ENCODE assay signal across 11 cellular contexts in the genomic region with DNA sequence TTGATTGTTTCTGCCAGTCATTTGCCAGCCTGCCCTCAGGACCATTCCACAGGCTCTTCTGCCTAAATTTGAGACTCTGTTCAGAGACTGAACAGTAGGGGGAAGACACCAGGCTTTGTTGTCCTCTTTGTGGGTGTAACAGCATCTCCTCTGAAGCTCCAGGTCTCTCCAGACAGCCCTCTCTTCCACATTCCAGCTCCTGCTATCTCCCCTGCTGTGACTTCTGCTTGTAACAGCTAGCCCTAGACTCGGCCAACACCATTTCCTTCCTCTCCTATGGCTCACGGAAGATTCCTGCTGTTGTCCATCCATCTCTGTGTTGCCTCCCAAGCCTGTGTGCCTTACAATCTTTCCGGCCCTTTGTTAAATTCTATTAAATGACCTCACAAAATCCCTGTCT.
"Had no signal": no experiment of that assay in that cellular context is flagged by ENCODE, and none has a peak within 500 bp of the region (broad histone marks: within the 10 kb centered on the region; RNA-seq: fewer than 3 reads in every experiment).

No MANE protein-coding gene starts in this region.

- H3K27me3 Mint-ChIP-seq: activated CD8-positive, alpha-beta T cell treated with anti-CD3 and anti-CD28 coated beads for 36 hours; brain; natural killer cell treated with Interleukin-12 subunit alpha and Interleukin-12 subunit beta and Interleukin-15 and Interleukin-18, amount 100 ng/mL, for 72 hours had no signal

- DNase-seq: activated CD8-positive, alpha-beta memory T cell treated with anti-CD3 and anti-CD28 coated beads, Interleukin-2, amount 50 U/mL, for 4 hours; activated CD8-positive, alpha-beta T cell treated with anti-CD3 and anti-CD28 coated beads for 36 hours; activated naive CD4-positive, alpha-beta T cell; adrenal gland; esophagus squamous epithelium; foreskin fibroblast; glutamatergic neuron; stimulated activated CD4-positive, alpha-beta T cell treated with anti-CD3 and anti-CD28 coated beads, Interleukin-4, amount 100 ng/mL, for 1 hour; thyroid gland had no signal

- H3K27ac ChIP-seq: adrenal gland, esophagus squamous epithelium, thyroid gland had no signal

- H3K27ac Mint-ChIP-seq: activated CD8-positive, alpha-beta T cell treated with anti-CD3 and anti-CD28 coated beads for 36 hours; brain; natural killer cell treated with Interleukin-12 subunit alpha and Interleukin-12 subunit beta and Interleukin-15 and Interleukin-18, amount 100 ng/mL, for 72 hours had no signal

- H3K9me3 Mint-ChIP-seq: activated CD8-positive, alpha-beta T cell treated with anti-CD3 and anti-CD28 coated beads for 36 hours; natural killer cell treated with Interleukin-12 subunit alpha and Interleukin-12 subunit beta and Interleukin-15 and Interleukin-18, amount 100 ng/mL, for 72 hours had no signal

- H3K9me3 ChIP-seq: adrenal gland, esophagus squamous epithelium, thyroid gland had no signal

- H3K4me3 ChIP-seq: adrenal gland, esophagus squamous epithelium, thyroid gland had no signal

- ATAC-seq: activated CD8-positive, alpha-beta T cell treated with anti-CD3 and anti-CD28 coated beads for 36 hours; natural killer cell treated with Interleukin-12 subunit alpha and Interleukin-12 subunit beta and Interleukin-15 and Interleukin-18, amount 100 ng/mL, for 72 hours had no signal

- H3K4me3 Mint-ChIP-seq: activated CD8-positive, alpha-beta T cell treated with anti-CD3 and anti-CD28 coated beads for 36 hours; brain; natural killer cell treated with Interleukin-12 subunit alpha and Interleukin-12 subunit beta and Interleukin-15 and Interleukin-18, amount 100 ng/mL, for 72 hours had no signal

- H3K27me3 ChIP-seq: adrenal gland, esophagus squamous epithelium, thyroid gland had no signal

- H3K4me1 ChIP-seq: adrenal gland, esophagus squamous epithelium, thyroid gland had no signal
